ENCODE assay signal across 1 cellular context in the genomic region with DNA sequence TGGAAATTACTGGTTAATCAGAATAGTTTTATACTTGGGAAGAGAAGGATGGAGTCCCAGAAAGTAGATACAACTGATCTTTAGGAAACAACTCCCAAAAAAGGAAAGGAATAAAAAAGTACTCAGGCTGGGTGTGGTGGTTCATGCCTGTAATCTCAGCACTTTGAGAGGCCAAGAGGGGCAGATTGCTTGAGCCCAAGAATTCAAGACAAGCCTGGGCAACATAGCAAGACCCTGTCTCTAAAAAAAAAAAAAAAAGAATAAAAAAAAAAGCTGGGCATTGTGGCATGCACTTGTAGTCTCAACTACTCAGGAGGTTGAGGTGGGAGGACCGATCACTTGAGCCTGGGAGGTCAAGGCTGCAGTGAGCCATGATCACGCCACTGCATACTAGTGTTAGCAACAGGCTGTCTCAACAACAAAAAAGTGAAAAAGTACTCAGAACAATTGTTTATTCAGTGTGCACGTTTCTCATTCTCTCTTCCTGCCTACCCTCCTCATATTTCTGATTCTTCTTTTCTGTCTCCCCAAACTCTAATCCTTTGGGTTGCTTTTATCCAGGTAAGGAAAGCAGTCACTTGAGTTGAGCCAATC.
TF ChIP-seq lines count a peak whose summit lies in the region.

No MANE protein-coding gene starts in this region.

TF ChIP-seq in K562, 482 proteins besides CTCF, POLR2A, EP300 and RAD21:
- TF ChIP-seq, protein P1, sequence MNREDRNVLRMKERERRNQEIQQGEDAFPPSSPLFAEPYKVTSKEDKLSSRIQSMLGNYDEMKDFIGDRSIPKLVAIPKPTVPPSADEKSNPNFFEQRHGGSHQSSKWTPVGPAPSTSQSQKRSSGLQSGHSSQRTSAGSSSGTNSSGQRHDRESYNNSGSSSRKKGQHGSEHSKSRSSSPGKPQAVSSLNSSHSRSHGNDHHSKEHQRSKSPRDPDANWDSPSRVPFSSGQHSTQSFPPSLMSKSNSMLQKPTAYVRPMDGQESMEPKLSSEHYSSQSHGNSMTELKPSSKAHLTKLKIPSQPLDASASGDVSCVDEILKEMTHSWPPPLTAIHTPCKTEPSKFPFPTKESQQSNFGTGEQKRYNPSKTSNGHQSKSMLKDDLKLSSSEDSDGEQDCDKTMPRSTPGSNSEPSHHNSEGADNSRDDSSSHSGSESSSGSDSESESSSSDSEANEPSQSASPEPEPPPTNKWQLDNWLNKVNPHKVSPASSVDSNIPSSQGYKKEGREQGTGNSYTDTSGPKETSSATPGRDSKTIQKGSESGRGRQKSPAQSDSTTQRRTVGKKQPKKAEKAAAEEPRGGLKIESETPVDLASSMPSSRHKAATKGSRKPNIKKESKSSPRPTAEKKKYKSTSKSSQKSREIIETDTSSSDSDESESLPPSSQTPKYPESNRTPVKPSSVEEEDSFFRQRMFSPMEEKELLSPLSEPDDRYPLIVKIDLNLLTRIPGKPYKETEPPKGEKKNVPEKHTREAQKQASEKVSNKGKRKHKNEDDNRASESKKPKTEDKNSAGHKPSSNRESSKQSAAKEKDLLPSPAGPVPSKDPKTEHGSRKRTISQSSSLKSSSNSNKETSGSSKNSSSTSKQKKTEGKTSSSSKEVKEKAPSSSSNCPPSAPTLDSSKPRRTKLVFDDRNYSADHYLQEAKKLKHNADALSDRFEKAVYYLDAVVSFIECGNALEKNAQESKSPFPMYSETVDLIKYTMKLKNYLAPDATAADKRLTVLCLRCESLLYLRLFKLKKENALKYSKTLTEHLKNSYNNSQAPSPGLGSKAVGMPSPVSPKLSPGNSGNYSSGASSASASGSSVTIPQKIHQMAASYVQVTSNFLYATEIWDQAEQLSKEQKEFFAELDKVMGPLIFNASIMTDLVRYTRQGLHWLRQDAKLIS (CRISPR knock-in tag; IDR thresholded peaks at IDR 0.05), result no peak
- no peak for TF ChIP-seq ZNF146 (CRISPR knock-in tag; IDR thresholded peaks at IDR 0.05; ENCODE audit: unreplicated experiment)
- no peak for TF ChIP-seq HCFC1 (IDR thresholded peaks at IDR 0.05; ENCODE audit: low read depth, low read length)
- TF ChIP-seq ZNF121 (CRISPR knock-in tag; conservative IDR thresholded peaks at IDR 0.05), result peak; percentile 58; the same call in 1 of the 2 replicates
- TF ChIP-seq, protein P2, sequence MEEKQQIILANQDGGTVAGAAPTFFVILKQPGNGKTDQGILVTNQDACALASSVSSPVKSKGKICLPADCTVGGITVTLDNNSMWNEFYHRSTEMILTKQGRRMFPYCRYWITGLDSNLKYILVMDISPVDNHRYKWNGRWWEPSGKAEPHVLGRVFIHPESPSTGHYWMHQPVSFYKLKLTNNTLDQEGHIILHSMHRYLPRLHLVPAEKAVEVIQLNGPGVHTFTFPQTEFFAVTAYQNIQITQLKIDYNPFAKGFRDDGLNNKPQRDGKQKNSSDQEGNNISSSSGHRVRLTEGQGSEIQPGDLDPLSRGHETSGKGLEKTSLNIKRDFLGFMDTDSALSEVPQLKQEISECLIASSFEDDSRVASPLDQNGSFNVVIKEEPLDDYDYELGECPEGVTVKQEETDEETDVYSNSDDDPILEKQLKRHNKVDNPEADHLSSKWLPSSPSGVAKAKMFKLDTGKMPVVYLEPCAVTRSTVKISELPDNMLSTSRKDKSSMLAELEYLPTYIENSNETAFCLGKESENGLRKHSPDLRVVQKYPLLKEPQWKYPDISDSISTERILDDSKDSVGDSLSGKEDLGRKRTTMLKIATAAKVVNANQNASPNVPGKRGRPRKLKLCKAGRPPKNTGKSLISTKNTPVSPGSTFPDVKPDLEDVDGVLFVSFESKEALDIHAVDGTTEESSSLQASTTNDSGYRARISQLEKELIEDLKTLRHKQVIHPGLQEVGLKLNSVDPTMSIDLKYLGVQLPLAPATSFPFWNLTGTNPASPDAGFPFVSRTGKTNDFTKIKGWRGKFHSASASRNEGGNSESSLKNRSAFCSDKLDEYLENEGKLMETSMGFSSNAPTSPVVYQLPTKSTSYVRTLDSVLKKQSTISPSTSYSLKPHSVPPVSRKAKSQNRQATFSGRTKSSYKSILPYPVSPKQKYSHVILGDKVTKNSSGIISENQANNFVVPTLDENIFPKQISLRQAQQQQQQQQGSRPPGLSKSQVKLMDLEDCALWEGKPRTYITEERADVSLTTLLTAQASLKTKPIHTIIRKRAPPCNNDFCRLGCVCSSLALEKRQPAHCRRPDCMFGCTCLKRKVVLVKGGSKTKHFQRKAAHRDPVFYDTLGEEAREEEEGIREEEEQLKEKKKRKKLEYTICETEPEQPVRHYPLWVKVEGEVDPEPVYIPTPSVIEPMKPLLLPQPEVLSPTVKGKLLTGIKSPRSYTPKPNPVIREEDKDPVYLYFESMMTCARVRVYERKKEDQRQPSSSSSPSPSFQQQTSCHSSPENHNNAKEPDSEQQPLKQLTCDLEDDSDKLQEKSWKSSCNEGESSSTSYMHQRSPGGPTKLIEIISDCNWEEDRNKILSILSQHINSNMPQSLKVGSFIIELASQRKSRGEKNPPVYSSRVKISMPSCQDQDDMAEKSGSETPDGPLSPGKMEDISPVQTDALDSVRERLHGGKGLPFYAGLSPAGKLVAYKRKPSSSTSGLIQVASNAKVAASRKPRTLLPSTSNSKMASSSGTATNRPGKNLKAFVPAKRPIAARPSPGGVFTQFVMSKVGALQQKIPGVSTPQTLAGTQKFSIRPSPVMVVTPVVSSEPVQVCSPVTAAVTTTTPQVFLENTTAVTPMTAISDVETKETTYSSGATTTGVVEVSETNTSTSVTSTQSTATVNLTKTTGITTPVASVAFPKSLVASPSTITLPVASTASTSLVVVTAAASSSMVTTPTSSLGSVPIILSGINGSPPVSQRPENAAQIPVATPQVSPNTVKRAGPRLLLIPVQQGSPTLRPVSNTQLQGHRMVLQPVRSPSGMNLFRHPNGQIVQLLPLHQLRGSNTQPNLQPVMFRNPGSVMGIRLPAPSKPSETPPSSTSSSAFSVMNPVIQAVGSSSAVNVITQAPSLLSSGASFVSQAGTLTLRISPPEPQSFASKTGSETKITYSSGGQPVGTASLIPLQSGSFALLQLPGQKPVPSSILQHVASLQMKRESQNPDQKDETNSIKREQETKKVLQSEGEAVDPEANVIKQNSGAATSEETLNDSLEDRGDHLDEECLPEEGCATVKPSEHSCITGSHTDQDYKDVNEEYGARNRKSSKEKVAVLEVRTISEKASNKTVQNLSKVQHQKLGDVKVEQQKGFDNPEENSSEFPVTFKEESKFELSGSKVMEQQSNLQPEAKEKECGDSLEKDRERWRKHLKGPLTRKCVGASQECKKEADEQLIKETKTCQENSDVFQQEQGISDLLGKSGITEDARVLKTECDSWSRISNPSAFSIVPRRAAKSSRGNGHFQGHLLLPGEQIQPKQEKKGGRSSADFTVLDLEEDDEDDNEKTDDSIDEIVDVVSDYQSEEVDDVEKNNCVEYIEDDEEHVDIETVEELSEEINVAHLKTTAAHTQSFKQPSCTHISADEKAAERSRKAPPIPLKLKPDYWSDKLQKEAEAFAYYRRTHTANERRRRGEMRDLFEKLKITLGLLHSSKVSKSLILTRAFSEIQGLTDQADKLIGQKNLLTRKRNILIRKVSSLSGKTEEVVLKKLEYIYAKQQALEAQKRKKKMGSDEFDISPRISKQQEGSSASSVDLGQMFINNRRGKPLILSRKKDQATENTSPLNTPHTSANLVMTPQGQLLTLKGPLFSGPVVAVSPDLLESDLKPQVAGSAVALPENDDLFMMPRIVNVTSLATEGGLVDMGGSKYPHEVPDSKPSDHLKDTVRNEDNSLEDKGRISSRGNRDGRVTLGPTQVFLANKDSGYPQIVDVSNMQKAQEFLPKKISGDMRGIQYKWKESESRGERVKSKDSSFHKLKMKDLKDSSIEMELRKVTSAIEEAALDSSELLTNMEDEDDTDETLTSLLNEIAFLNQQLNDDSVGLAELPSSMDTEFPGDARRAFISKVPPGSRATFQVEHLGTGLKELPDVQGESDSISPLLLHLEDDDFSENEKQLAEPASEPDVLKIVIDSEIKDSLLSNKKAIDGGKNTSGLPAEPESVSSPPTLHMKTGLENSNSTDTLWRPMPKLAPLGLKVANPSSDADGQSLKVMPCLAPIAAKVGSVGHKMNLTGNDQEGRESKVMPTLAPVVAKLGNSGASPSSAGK (IDR thresholded peaks at IDR 0.05), result no peak
- TF ChIP-seq STAG1 (CRISPR knock-in tag; IDR thresholded peaks at IDR 0.05; ENCODE audit: borderline replicate concordance), result no peak
